In genomic region chr2:73983322-73984202, GRCh38 we compare ENCODE assay signal across 8 cellular contexts. TPM values are rescaled to one million over a fixed set of nuclear protein-coding genes. Genes with fewer than 3 reads are reported as not detected.
DNase-seq lines count a peak whose midpoint lies in the region; ATAC-seq and TF ChIP-seq lines count a peak whose summit lies in the region.

No MANE protein-coding gene starts in this region.

- peak overlapping the region; percentile 91 for H3K27ac Mint-ChIP-seq in CD8-positive, alpha-beta T cell

- H3K36me3 ChIP-seq in CD8-positive, alpha-beta T cell (ENCODE audit: insufficient read depth, low read length), result no peaks in the 10 kb centered on the region
- H3K36me3 ChIP-seq in neuron (ENCODE audit: insufficient read depth, low read length), result peaks cover 18% of the 10 kb centered on the region

- intact Hi-C loops in CD8-positive, alpha-beta T cell (cut with DNase I, micrococcal nuclease), result loop anchor here (1.0 to 5.0 kb wide), 4 partner anchors 36 to 195 kb away; partner anchors contain the start of genes DGUOK (in 1 of the 2) and MOB1A (in 1 of the 2)

- no peaks in the 10 kb centered on the region for H3K27me3 Mint-ChIP-seq in CD8-positive, alpha-beta T cell (ENCODE audit: low read depth)

- DNase-seq in CD8-positive, alpha-beta T cell, result no peak
- DNase-seq in HFF-Myc (ENCODE audit: extremely low read depth, low read depth) (no peak), RWPE1 (ENCODE audit: low spot score) (peak; percentile 89), erythroblast (lab: John Stamatoyannopoulos, UW) (peak; percentile 57 to 61), GM19240 (ENCODE audit: insufficient read length, low spot score) (no peak), GM10266 (ENCODE audit: extremely low spot score) (no peak)

- no peak overlapping the region for H3K27ac ChIP-seq in CD8-positive, alpha-beta T cell (ENCODE audit: low read depth, low read length)
- peak overlapping the region; percentile 100 for H3K27ac ChIP-seq in RWPE1

- H3K4me1 ChIP-seq in CD8-positive, alpha-beta T cell (ENCODE audit: insufficient read depth, low read length), result peaks cover 77% of the 10 kb centered on the region
- H3K4me1 ChIP-seq in neuron (ENCODE audit: insufficient read depth, low read length), result peaks cover 40% of the 10 kb centered on the region

- TF ChIP-seq CTCF in CD8-positive, alpha-beta T cell (IDR thresholded peaks at IDR 0.05), result no peak
- TF ChIP-seq CTCF in HFF-Myc (IDR thresholded peaks at IDR 0.05; ENCODE audit: low read depth, low read length, missing control alignments), result no peak
- TF ChIP-seq CTCF in RWPE1 (conservative IDR thresholded peaks at IDR 0.05; ENCODE audit: low read depth), result 0 out of 2 replicates have a peak, but pooled peaks have one; percentile 5
- TF ChIP-seq CTCF in GM10266 (IDR thresholded peaks at IDR 0.05; ENCODE audit: control insufficient read depth, insufficient read depth, low read depth, missing control alignments), result no peak

- no peak for ATAC-seq in CD8-positive, alpha-beta T cell
- no peak for ATAC-seq in GM21367 (IDR thresholded peaks at IDR 0.05; ENCODE audit: unreplicated experiment)

- POLR2A ChIA-PET in CD8-positive, alpha-beta T cell (lab: Charles Lee), result interaction anchor here (3.7 kb wide), 1 partner anchor 13 kb away, joined by 24 read pairs; no protein-coding TSS in a partner anchor
- POLR2A ChIA-PET in RWPE1 (lab: Yijun Ruan, JAX; ENCODE audit: low non-redundant PET), result no interaction called here

- CTCF ChIA-PET in CD8-positive, alpha-beta T cell (lab: Charles Lee), result interaction anchor here (0.6 kb wide), 1 partner anchor 155 kb away, joined by 3 read pairs; the partner anchor contains the start of gene STAMBP
- CTCF ChIA-PET in RWPE1 (lab: Yijun Ruan, JAX), result interaction anchor here (0.6 to 0.7 kb wide), 2 partner anchors 42 to 115 kb away, joined by 3 read pairs; no protein-coding TSS in a partner anchor

- H3K27me3 ChIP-seq in CD8-positive, alpha-beta T cell (ENCODE audit: insufficient read depth, low read length), result no peaks in the 10 kb centered on the region
- H3K27me3 ChIP-seq in neuron (ENCODE audit: insufficient read depth, low read length), result no peaks in the 10 kb centered on the region

- no peaks in the 10 kb centered on the region for H3K9me3 Mint-ChIP-seq in CD8-positive, alpha-beta T cell

- TF ChIP-seq POLR2A in erythroblast (IDR thresholded peaks at IDR 0.05; ENCODE audit: low read length), result no peak

- H3K4me1 Mint-ChIP-seq in CD8-positive, alpha-beta T cell (ENCODE audit: low read depth), result peaks cover 80% of the 10 kb centered on the region

- peak overlapping the region; percentile 80 for H3K4me3 Mint-ChIP-seq in CD8-positive, alpha-beta T cell

- H2AFZ ChIP-seq in neuron (ENCODE audit: low read depth, low read length), result peak overlapping the region; percentile 41

- H3K9me3 ChIP-seq in CD8-positive, alpha-beta T cell (ENCODE audit: low read length), result no peaks in the 10 kb centered on the region
- H3K9me3 ChIP-seq in neuron (ENCODE audit: low read length), result no peaks in the 10 kb centered on the region

- peaks cover 10% of the 10 kb centered on the region for H3K36me3 Mint-ChIP-seq in CD8-positive, alpha-beta T cell

- peak overlapping the region; percentile 46 for H3K4me3 ChIP-seq in CD8-positive, alpha-beta T cell (ENCODE audit: low read depth, low read length)
- H3K4me3 ChIP-seq in HFF-Myc (replicated peaks; ENCODE audit: low read depth, low read length), result peak overlapping the region; percentile 52
- H3K4me3 ChIP-seq in neuron (ENCODE audit: low read length), result peak overlapping the region; percentile 82

RNA-seq across cellular contexts. Expression of gene TET3, which starts 1.1 kb away (rescaled TPM):
- total RNA-seq in CD8-positive, alpha-beta T cell, result 10 to 100 TPM; 25.4 to 26.2 TPM

RNA-seq across cellular contexts. Expression of gene DGUOK, which starts 56.9 kb away (rescaled TPM):
- total RNA-seq in CD8-positive, alpha-beta T cell, result 10 to 100 TPM; 29.0 to 31.8 TPM

Comparison
In these comparisons a context has a peak if more than half of its experiments do, and no peak if none do; other contexts are left out.
1. DNase-seq: peak in RWPE1 (single experiment) and erythroblast (2 of 2); none in CD8-positive, alpha-beta T cell (0 of 7), HFF-Myc (single experiment), GM19240 (single experiment) and GM10266 (single experiment).
2. Peak in every context shown above with its lines, with median percentiles within 50 percentile points of each other: H3K4me3 ChIP-seq.